24 cellular contexts compared by ENCODE assay signal in genomic region chr4:72895408-72895807, GRCh38.
A peak's percentile ranks its signal among the peaks of the same experiment; 100 is the strongest.
DNase-seq lines count a peak whose midpoint lies in the region; ATAC-seq and TF ChIP-seq lines count a peak whose summit lies in the region.
"Had no signal": no experiment of that assay in that cellular context is flagged by ENCODE, and none has a peak within 500 bp of the region (broad histone marks: within the 10 kb centered on the region; RNA-seq: fewer than 3 reads in every experiment).

No MANE protein-coding gene starts in this region.

- H3K4me2 ChIP-seq in GM23338: no peak overlapping the region

- H3K36me3 ChIP-seq in GM23338 (ENCODE audit: insufficient read depth): no peaks in the 10 kb centered on the region
- H3K36me3 ChIP-seq in thyroid gland: no peaks in the 10 kb centered on the region
- H3K36me3 ChIP-seq: adrenal gland, right atrium auricular region, upper lobe of right lung had no signal

- 47 to 51% methylated on average over 5 of the region's 5 CpGs for WGBS in thyroid gland, 2 donors

- peak overlapping the region; percentile 40; the same call in 1 of the 2 replicates for H2AFZ ChIP-seq in GM23338

- TF ChIP-seq CTCF in GM23338 (conservative IDR thresholded peaks at IDR 0.05; ENCODE audit: low read depth in 2 of 2) (no peak), fibroblast of villous mesenchyme (IDR thresholded peaks at IDR 0.05; ENCODE audit: insufficient read depth, low read depth, low read length) (no peak), retinal pigment epithelial cell (conservative IDR thresholded peaks at IDR 0.05; ENCODE audit: low read depth, low read length) (no peak), thyroid gland (IDR thresholded peaks at IDR 0.05) (no peak), endothelial cell (IDR thresholded peaks at IDR 0.05; ENCODE audit: unreplicated experiment) (no peak)

- ATAC-seq in GM23338 (peak; percentile 72), GM18502 (IDR thresholded peaks at IDR 0.05; ENCODE audit: poor library complexity, unreplicated experiment) (no peak)
- ATAC-seq: activated CD8-positive, alpha-beta T cell treated with anti-CD3 and anti-CD28 coated beads for 36 hours; HCT116; Right ventricle myocardium inferior; stimulated activated naive CD8-positive, alpha-beta T cell treated with anti-CD3 and anti-CD28 coated beads, Interleukin-15, amount 100 ng/mL, for 72 hours; upper lobe of right lung had no signal

- H3K9me2 ChIP-seq in GM23338 (ENCODE audit: insufficient read depth): no peaks in the 10 kb centered on the region

- H3K4me1 ChIP-seq in GM23338 (ENCODE audit: insufficient read depth): peaks cover 29% of the 10 kb centered on the region
- H3K4me1 ChIP-seq in thyroid gland: peaks cover 0 to 9% of the 10 kb centered on the region in 2 donors
- H3K4me1 ChIP-seq: adrenal gland had no signal

- no peak overlapping the region for H3K27ac Mint-ChIP-seq in GM23338
- no peak overlapping the region for H3K27ac Mint-ChIP-seq in endothelial cell (ENCODE audit: unreplicated experiment)
- H3K27ac Mint-ChIP-seq: activated CD8-positive, alpha-beta T cell treated with anti-CD3 and anti-CD28 coated beads for 36 hours; stimulated activated naive CD8-positive, alpha-beta T cell treated with anti-CD3 and anti-CD28 coated beads, Interleukin-15, amount 100 ng/mL, for 72 hours had no signal

- H3K4me3 ChIP-seq in GM23338 (no peak overlapping the region), fibroblast of villous mesenchyme (ENCODE audit: low read depth, low read length) (no peak overlapping the region), retinal pigment epithelial cell (ENCODE audit: low read length) (no peak overlapping the region), thyroid gland (replicated peaks in 1 of 3) (no peak overlapping the region)
- H3K4me3 ChIP-seq: adrenal gland, lung, right atrium auricular region, upper lobe of right lung had no signal

- H3F3A ChIP-seq in GM23338 (replicated peaks; ENCODE audit: low read depth): no peaks in the 10 kb centered on the region

- H3K4me3 Mint-ChIP-seq in GM23338 (no peak overlapping the region), endothelial cell (ENCODE audit: unreplicated experiment) (no peak overlapping the region)
- H3K4me3 Mint-ChIP-seq: activated CD8-positive, alpha-beta T cell treated with anti-CD3 and anti-CD28 coated beads for 36 hours; stimulated activated naive CD8-positive, alpha-beta T cell treated with anti-CD3 and anti-CD28 coated beads, Interleukin-15, amount 100 ng/mL, for 72 hours had no signal

- peaks cover 8% of the 10 kb centered on the region for H3K9me3 Mint-ChIP-seq in GM23338
- no peaks in the 10 kb centered on the region for H3K9me3 Mint-ChIP-seq in endothelial cell (ENCODE audit: unreplicated experiment)
- H3K9me3 Mint-ChIP-seq: activated CD8-positive, alpha-beta T cell treated with anti-CD3 and anti-CD28 coated beads for 36 hours had no signal

- intact Hi-C loops in thyroid gland (cut with DNase I): no loop called here

- DNase-seq in GM23338 (ENCODE audit: low spot score): peak; percentile 18
- DNase-seq in amniotic epithelial cell (ENCODE audit: low read depth): peak; percentile 87
- DNase-seq in fibroblast of villous mesenchyme (ENCODE audit: low read depth): peak; percentile 21
- DNase-seq in retinal pigment epithelial cell (ENCODE audit: low read depth): peak; percentile 28
- DNase-seq in thyroid gland: no peak
- no peak for DNase-seq in endothelial cell (ENCODE audit: low spot score)
- DNase-seq in AG08395 (ENCODE audit: low spot score): no peak
- DNase-seq: activated CD4-positive, CD25-positive, alpha-beta regulatory T cell treated with anti-CD3 and anti-CD28 coated beads, Interleukin-2, amount 50 U/mL, for 72 hours; activated CD8-positive, alpha-beta T cell treated with anti-CD3 and anti-CD28 coated beads for 36 hours; adrenal gland; C1 segment of cervical spinal cord; DMS 273 treated with DMSO at 0.1 percent for 48 hours; kidney; NCI-H1694 treated with DMSO at 0.1 percent for 48 hours; NCI-H774; OCI-M1; stimulated activated CD4-positive, alpha-beta T cell treated with anti-CD3 and anti-CD28 coated beads, Interleukin-12 subunit alpha, Interleukin-12 subunit beta, amount 100 ng/mL, for 4 hours; stimulated activated naive CD8-positive, alpha-beta T cell treated with anti-CD3 and anti-CD28 coated beads, Interleukin-15, amount 100 ng/mL, for 72 hours; upper lobe of right lung had no signal

- H3K4me1 Mint-ChIP-seq in GM23338: peaks cover 33% of the 10 kb centered on the region
- no peaks in the 10 kb centered on the region for H3K4me1 Mint-ChIP-seq in endothelial cell (ENCODE audit: unreplicated experiment)
- H3K4me1 Mint-ChIP-seq: stimulated activated naive CD8-positive, alpha-beta T cell treated with anti-CD3 and anti-CD28 coated beads, Interleukin-15, amount 100 ng/mL, for 72 hours had no signal

- no peaks in the 10 kb centered on the region for H4K20me1 ChIP-seq in GM23338 (replicated peaks; ENCODE audit: insufficient read depth)

- H3K9me3 ChIP-seq in thyroid gland: no peaks in the 10 kb centered on the region
- H3K9me3 ChIP-seq: adrenal gland, right atrium auricular region, upper lobe of right lung had no signal

- no peak for TF ChIP-seq POLR2A in thyroid gland (IDR thresholded peaks at IDR 0.05)

- H3K27me3 ChIP-seq in GM23338 (ENCODE audit: insufficient read depth): no peaks in the 10 kb centered on the region
- no peaks in the 10 kb centered on the region for H3K27me3 ChIP-seq in thyroid gland
- H3K27me3 ChIP-seq: adrenal gland, right atrium auricular region, upper lobe of right lung had no signal

- H3K36me3 Mint-ChIP-seq in GM23338 (ENCODE audit: low read depth): peaks cover 13% of the 10 kb centered on the region
- H3K36me3 Mint-ChIP-seq in endothelial cell (ENCODE audit: low read depth, unreplicated experiment): no peaks in the 10 kb centered on the region

- H3K27ac ChIP-seq in GM23338 (ENCODE audit: low read depth): no peak overlapping the region
- H3K27ac ChIP-seq in thyroid gland: no peak overlapping the region
- H3K27ac ChIP-seq: upper lobe of right lung had no signal

- no peaks in the 10 kb centered on the region for H3K79me2 ChIP-seq in GM23338 (replicated peaks; ENCODE audit: insufficient read depth)

- H3K27me3 Mint-ChIP-seq in GM23338 (ENCODE audit: insufficient read depth, low read depth, poor library complexity) (peaks cover 2% of the 10 kb centered on the region), endothelial cell (ENCODE audit: unreplicated experiment) (no peaks in the 10 kb centered on the region)
- H3K27me3 Mint-ChIP-seq: stimulated activated naive CD8-positive, alpha-beta T cell treated with anti-CD3 and anti-CD28 coated beads, Interleukin-15, amount 100 ng/mL, for 72 hours had no signal

TF ChIP-seq in GM23338, 12 proteins besides CTCF, POLR2A, EP300 and RAD21 (continues in another document):
- TF ChIP-seq ZNF114 (CRISPR knock-in tag; IDR thresholded peaks at IDR 0.05): no peak
- no peak for TF ChIP-seq NANOG (IDR thresholded peaks at IDR 0.05; ENCODE audit: borderline replicate concordance)
- no peak for TF ChIP-seq REST (IDR thresholded peaks at IDR 0.05; ENCODE audit: unreplicated experiment)
- TF ChIP-seq EZH2phosphoT487 (IDR thresholded peaks at IDR 0.05; ENCODE audit: unreplicated experiment): no peak
- no peak for TF ChIP-seq JUNB (IDR thresholded peaks at IDR 0.05; ENCODE audit: unreplicated experiment)
- TF ChIP-seq POLR2AphosphoS5 (IDR thresholded peaks at IDR 0.05; ENCODE audit: low read depth): no peak
- no peak for TF ChIP-seq ETS1 (IDR thresholded peaks at IDR 0.05)

Comparison
In these comparisons a context has a peak if more than half of its experiments do, and no peak if none do; other contexts are left out.
1. DNase-seq: peak in GM23338 (single experiment), amniotic epithelial cell (single experiment), fibroblast of villous mesenchyme (single experiment) and retinal pigment epithelial cell (single experiment); none in thyroid gland (0 of 2), endothelial cell (single experiment) and AG08395 (single experiment).